In the genomic region with DNA sequence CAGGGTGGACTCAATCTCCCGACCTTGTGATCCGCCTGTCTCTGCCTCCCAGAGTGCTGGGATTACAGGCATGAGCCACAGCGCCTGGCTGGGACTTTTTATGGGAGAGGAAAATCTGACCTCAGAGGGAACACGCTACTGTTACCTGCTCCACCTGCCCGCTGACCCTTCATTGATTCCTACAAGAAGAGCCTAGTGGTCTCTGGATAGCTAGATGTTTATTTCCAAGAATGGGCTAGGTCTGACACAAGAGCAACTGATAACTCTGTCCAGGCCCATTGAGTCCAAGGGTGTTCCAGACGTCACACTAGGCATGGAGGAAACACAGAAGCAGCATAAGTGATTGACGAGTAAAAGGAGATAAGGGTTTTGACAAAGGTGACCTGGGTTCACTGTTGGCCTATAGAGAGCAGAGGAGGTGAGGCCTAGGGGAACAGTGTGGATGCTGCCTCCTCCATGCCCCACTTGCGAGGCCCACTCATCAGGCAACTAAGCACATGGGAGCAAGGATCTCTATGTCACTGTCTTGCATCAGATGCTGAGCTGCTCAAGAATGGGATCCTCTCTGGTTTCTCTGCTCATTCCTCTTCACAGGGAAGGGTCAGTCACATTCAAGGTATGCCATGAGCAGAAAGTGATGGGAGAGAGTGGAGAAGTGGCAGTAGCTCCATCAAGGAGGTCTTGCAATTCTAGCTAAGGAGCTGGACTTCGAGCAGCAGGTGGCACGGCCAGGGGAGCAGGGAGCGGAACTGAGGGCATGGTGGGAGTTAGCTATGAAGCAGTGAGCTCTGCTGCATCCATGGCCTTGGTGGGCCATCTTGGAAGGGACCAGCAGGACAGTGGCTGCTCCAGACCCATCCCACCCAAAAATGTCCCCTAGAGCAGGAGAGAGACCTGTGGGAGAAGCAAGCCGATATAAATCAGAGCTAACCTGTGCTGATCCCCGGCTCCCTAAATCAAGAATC, we compare ENCODE assay signal across 8 cellular contexts.
"Had no signal": no experiment of that assay in that cellular context is flagged by ENCODE, and none has a peak within 500 bp of the region (broad histone marks: within the 10 kb centered on the region; RNA-seq: fewer than 3 reads in every experiment).

No MANE protein-coding gene starts in this region.

- H3K4me1 ChIP-seq: HAP-1 had no signal

- H3K4me1 Mint-ChIP-seq: IgD-negative memory B cell had no signal

- H3K9ac ChIP-seq: GM23248 had no signal

- H3K27ac ChIP-seq: GM23248, HL-60 had no signal

- H3K4me3 ChIP-seq: GM23248, HAP-1 had no signal

- H3K36me3 ChIP-seq: HAP-1 had no signal

- H3K9me3 Mint-ChIP-seq: HFFc6 had no signal

- H3K9me3 ChIP-seq: HAP-1 had no signal

- H3K4me3 Mint-ChIP-seq: HFFc6, IgD-negative memory B cell had no signal

- DNase-seq: GM23248, GOT3, H7, HFFc6, KG1 had no signal

- H3K36me3 Mint-ChIP-seq: IgD-negative memory B cell had no signal

- H3K27ac Mint-ChIP-seq: HFFc6, IgD-negative memory B cell had no signal
